28 cellular contexts compared by ENCODE assay signal in the genomic region with DNA sequence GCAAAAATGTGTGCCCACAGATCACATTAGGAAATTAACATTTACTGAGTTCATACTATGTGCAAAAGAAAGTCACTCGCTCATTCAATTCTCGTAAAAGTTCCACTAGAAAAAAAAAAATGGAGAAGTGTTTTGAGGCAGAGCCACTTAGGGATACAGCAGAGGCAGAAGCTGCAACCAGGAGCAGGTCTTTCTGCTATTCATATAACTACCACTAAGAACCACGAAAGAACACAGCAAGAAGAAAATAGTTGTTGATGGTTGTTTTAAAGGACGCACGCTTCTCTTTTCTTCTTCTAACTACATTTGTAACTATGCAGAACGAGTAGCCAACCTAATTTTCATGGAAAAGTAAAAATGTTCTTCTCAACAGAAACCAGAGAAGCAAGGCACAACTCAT.
"Had no signal": no experiment of that assay in that cellular context is flagged by ENCODE, and none has a peak within 500 bp of the region (broad histone marks: within the 10 kb centered on the region; RNA-seq: fewer than 3 reads in every experiment).

No MANE protein-coding gene starts in this region.

- H3K27ac ChIP-seq: ascending aorta, breast epithelium, cardiac muscle cell, colonic mucosa, epithelial cell of prostate, esophagus squamous epithelium had no signal

- H3K4me3 ChIP-seq: ascending aorta, breast epithelium, cardiac muscle cell, colonic mucosa, esophagus squamous epithelium had no signal

- ATAC-seq: activated CD4-positive, alpha-beta T cell treated with anti-CD3 and anti-CD28 coated beads for 36 hours; activated CD8-positive, alpha-beta memory T cell treated with anti-CD3 and anti-CD28 coated beads, Interleukin-2, amount 10 ng/mL, durations not matched to agents 7 days and 5 days; activated CD8-positive, alpha-beta T cell treated with anti-CD3 and anti-CD28 coated beads, Interleukin-2, amount 10 ng/mL, durations not matched to agents 7 days and 5 days; activated naive CD4-positive, alpha-beta T cell treated with anti-CD3 and anti-CD28 coated beads, Interleukin-2, amount 50 U/mL, for 72 hours; activated T-cell treated with anti-CD3 and anti-CD28 coated beads, Interleukin-2, amount 50 U/mL, for 72 hours; T-helper 17 cell had no signal

- H3K36me3 ChIP-seq: ascending aorta, breast epithelium, cardiac muscle cell, colonic mucosa, esophagus squamous epithelium had no signal

- H3K27me3 ChIP-seq: ascending aorta, breast epithelium, cardiac muscle cell, colonic mucosa, esophagus squamous epithelium had no signal

- H3K4me1 ChIP-seq: breast epithelium, colonic mucosa had no signal

- H3K9me3 ChIP-seq: ascending aorta, breast epithelium, colonic mucosa, esophagus squamous epithelium had no signal

- DNase-seq: activated CD4-positive, alpha-beta memory T cell treated with anti-CD3 and anti-CD28 coated beads for 36 hours; activated CD4-positive, alpha-beta T cell treated with anti-CD3 and anti-CD28 coated beads for 36 hours; activated CD4-positive, alpha-beta T cell treated with anti-CD3 and anti-CD28 coated beads, Interleukin-2, amount 10 ng/mL, durations not matched to agents 24 days and 14 days; activated CD4-positive, CD25-positive, alpha-beta regulatory T cell; activated CD4-positive, CD25-positive, alpha-beta regulatory T cell treated with anti-CD3 and anti-CD28 coated beads, Interleukin-2, amount 50 U/mL, for 72 hours; activated CD8-positive, alpha-beta memory T cell treated with anti-CD3 and anti-CD28 coated beads, Interleukin-2, amount 10 ng/mL, durations not matched to agents 7 days and 5 days; activated CD8-positive, alpha-beta memory T cell treated with anti-CD3 and anti-CD28 coated beads, Interleukin-2, amount 50 U/mL, for 4 hours; activated CD8-positive, alpha-beta T cell treated with anti-CD3 and anti-CD28 coated beads, Interleukin-2, amount 10 ng/mL, durations not matched to agents 7 days and 5 days; activated gamma-delta T cell; activated naive CD4-positive, alpha-beta T cell; activated naive CD4-positive, alpha-beta T cell treated with anti-CD3 and anti-CD28 coated beads, Interleukin-2, amount 10 ng/mL, durations not matched to agents 7 days and 5 days; activated naive CD8-positive, alpha-beta T cell treated with anti-CD3 and anti-CD28 coated beads, Interleukin-2, amount 10 ng/mL, durations not matched to agents 7 days and 5 days; activated T-cell treated with anti-CD3 and anti-CD28 coated beads, Interleukin-2, amount 50 U/mL, for 24 hours; activated T-cell treated with anti-CD3 and anti-CD28 coated beads, Interleukin-2, amount 50 U/mL, for 72 hours; central memory CD4-positive, alpha-beta T cell; cerebellar nuclear complex; colonic mucosa; effector CD8-positive, alpha-beta T cell; esophagus squamous epithelium; foreskin melanocyte; head of caudate nucleus; T-helper 17 cell; T1000 had no signal
